Comparison of ENCODE assay signal across 18 cellular contexts in the genomic region with DNA sequence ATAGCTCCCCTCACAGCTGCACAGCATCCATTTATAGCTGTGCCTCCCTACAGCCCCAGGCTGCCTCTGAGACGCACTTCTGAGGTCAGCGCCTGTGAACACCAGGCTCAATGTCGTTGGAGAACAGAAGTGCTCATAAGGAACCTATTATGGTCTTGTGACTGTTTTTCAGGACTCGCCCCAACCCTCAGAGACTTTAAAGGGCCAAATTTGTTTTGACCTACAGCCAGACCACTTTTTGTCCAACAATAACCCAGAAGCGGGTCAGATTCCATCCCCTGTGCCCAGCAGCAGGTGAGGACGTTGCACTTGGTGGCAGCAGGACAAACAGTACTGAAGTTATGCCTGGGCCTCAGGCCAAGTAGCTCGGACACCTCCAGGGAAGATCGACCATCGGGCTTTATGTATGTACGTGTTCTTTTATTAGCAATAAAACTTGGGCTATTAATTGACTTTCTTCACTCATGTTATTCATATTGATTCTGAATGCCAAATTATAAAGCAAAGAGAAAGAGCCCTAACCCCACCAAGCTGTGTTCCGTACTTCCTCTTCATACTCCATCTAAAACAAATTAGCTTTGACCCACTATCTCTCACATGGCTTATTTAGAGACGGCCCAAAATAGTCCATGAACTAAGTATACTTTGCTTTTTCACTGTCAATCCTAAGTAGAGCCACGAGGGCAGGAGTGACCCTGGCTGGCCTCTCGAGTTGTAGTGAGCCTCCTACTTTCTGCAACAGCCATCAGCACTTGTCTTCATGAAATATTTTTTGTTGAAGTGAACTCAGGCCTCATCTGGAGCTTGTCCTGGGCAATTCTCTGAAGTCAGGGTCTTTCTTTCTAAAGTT.
DNase-seq lines count a peak whose midpoint lies in the region; ATAC-seq and TF ChIP-seq lines count a peak whose summit lies in the region.
"Had no signal": no experiment of that assay in that cellular context is flagged by ENCODE, and none has a peak within 500 bp of the region (broad histone marks: within the 10 kb centered on the region; RNA-seq: fewer than 3 reads in every experiment).

No MANE protein-coding gene starts in this region.

- peaks cover 3 to 8% of the 10 kb centered on the region in 2 donors for H3K9me3 Mint-ChIP-seq in effector memory CD8-positive, alpha-beta T cell
- H3K9me3 Mint-ChIP-seq in T-helper 2 cell treated with Interferon-gamma antibody and Interleukin-4, amounts not matched to agents 5 μg/mL and 100 μg/mL, for 36 hours: peaks cover 6% of the 10 kb centered on the region
- no peaks in the 10 kb centered on the region for H3K9me3 Mint-ChIP-seq in activated CD4-positive, alpha-beta memory T cell treated with anti-CD3 and anti-CD28 coated beads, Interleukin-2, amount 10 ng/mL, durations not matched to agents 7 days and 5 days

- peak overlapping the region; percentile 89 for H3K27ac ChIP-seq in left ventricle myocardium inferior (replicated peaks)

- H3K4me3 ChIP-seq in left ventricle myocardium inferior: peak overlapping the region; percentile 31

- in situ Hi-C loops in SK-MEL-5 (cut with HindIII; ENCODE audit: low pct_unique_long_range_greater_than_20kb, low sequenced_read_pairs): no loop called here

- H3K36me3 ChIP-seq in left ventricle myocardium inferior: no peaks in the 10 kb centered on the region

- H3K27me3 Mint-ChIP-seq in effector memory CD8-positive, alpha-beta T cell: peaks cover 47 to 52% of the 10 kb centered on the region in 2 donors
- no peaks in the 10 kb centered on the region for H3K27me3 Mint-ChIP-seq in T-helper 2 cell treated with Interferon-gamma antibody and Interleukin-4, amounts not matched to agents 5 μg/mL and 100 μg/mL, for 36 hours (ENCODE audit: low read depth)
- peaks cover 2% of the 10 kb centered on the region for H3K27me3 Mint-ChIP-seq in activated CD4-positive, alpha-beta memory T cell treated with anti-CD3 and anti-CD28 coated beads, Interleukin-2, amount 10 ng/mL, durations not matched to agents 7 days and 5 days

- no peaks in the 10 kb centered on the region for H3K4me1 Mint-ChIP-seq in effector memory CD8-positive, alpha-beta T cell (ENCODE audit: low read depth in 2 of 2)
- H3K4me1 Mint-ChIP-seq in T-helper 2 cell treated with Interferon-gamma antibody and Interleukin-4, amounts not matched to agents 5 μg/mL and 100 μg/mL, for 36 hours (ENCODE audit: low read depth): no peaks in the 10 kb centered on the region
- no peaks in the 10 kb centered on the region for H3K4me1 Mint-ChIP-seq in activated CD4-positive, alpha-beta memory T cell treated with anti-CD3 and anti-CD28 coated beads, Interleukin-2, amount 10 ng/mL, durations not matched to agents 7 days and 5 days
- H3K4me1 Mint-ChIP-seq: CD4-positive, alpha-beta memory T cell; IgD-negative memory B cell had no signal

- POLR2A ChIA-PET in activated CD4-positive, alpha-beta memory T cell treated with anti-CD3 and anti-CD28 coated beads, Interleukin-2, amount 10 ng/mL, durations not matched to agents 7 days and 5 days (lab: Charles Lee): no interaction called here

- H3K27ac Mint-ChIP-seq in effector memory CD8-positive, alpha-beta T cell: no peak overlapping the region
- no peak overlapping the region for H3K27ac Mint-ChIP-seq in T-helper 2 cell treated with Interferon-gamma antibody and Interleukin-4, amounts not matched to agents 5 μg/mL and 100 μg/mL, for 36 hours
- H3K27ac Mint-ChIP-seq in activated CD4-positive, alpha-beta memory T cell treated with anti-CD3 and anti-CD28 coated beads, Interleukin-2, amount 10 ng/mL, durations not matched to agents 7 days and 5 days: no peak overlapping the region
- H3K27ac Mint-ChIP-seq: CD4-positive, alpha-beta memory T cell; IgD-negative memory B cell had no signal

- CTCF ChIA-PET in activated CD4-positive, alpha-beta memory T cell treated with anti-CD3 and anti-CD28 coated beads, Interleukin-2, amount 10 ng/mL, durations not matched to agents 7 days and 5 days (lab: Charles Lee): no interaction called here

- intact Hi-C loops in left ventricle myocardium inferior (cut with micrococcal nuclease): no loop called here
- intact Hi-C loops in sciatic nerve (cut with DNase I): loop anchor here (1.0 kb wide), 1 partner anchor 33 kb away; no protein-coding TSS in a partner anchor

- peaks cover 4% of the 10 kb centered on the region for H3K9me3 ChIP-seq in left ventricle myocardium inferior (replicated peaks)

- no peak overlapping the region for H3K4me3 Mint-ChIP-seq in effector memory CD8-positive, alpha-beta T cell
- no peak overlapping the region for H3K4me3 Mint-ChIP-seq in T-helper 2 cell treated with Interferon-gamma antibody and Interleukin-4, amounts not matched to agents 5 μg/mL and 100 μg/mL, for 36 hours
- H3K4me3 Mint-ChIP-seq in activated CD4-positive, alpha-beta memory T cell treated with anti-CD3 and anti-CD28 coated beads, Interleukin-2, amount 10 ng/mL, durations not matched to agents 7 days and 5 days: no peak overlapping the region
- H3K4me3 Mint-ChIP-seq: CD4-positive, alpha-beta memory T cell; IgD-negative memory B cell had no signal

- DNase-seq in AG20443 (ENCODE audit: low spot score) (peak; percentile 26), SK-MEL-5 (ENCODE audit: low read depth, low spot score) (peak; percentile 72), left ventricle myocardium inferior (peak; percentile 58), sciatic nerve (ENCODE audit: low spot score) (no peak), SIG-M5 treated with dmso at 0.1 percent for 504 hours (lab: John Stamatoyannopoulos, UW; ENCODE audit: unreplicated experiment) (no peak)
- no peak for DNase-seq in effector memory CD8-positive, alpha-beta T cell
- DNase-seq in T-helper 2 cell treated with Interferon-gamma antibody and Interleukin-4, amounts not matched to agents 5 μg/mL and 100 μg/mL, for 36 hours (ENCODE audit: low spot score): no peak
- DNase-seq in activated CD4-positive, alpha-beta memory T cell treated with anti-CD3 and anti-CD28 coated beads, Interleukin-2, amount 10 ng/mL, durations not matched to agents 7 days and 5 days: no peak
- DNase-seq: Calu3; CD4-positive, alpha-beta memory T cell; GF-D8; HCEC 1CT; Karpas-422; NCI-H1436; NCI-H2029; NCI-H446; SIG-M5 had no signal

- H3K27me3 ChIP-seq in left ventricle myocardium inferior (ENCODE audit: low read depth): no peaks in the 10 kb centered on the region

- no peaks in the 10 kb centered on the region for H3K36me3 Mint-ChIP-seq in effector memory CD8-positive, alpha-beta T cell (ENCODE audit: insufficient read depth)
- no peaks in the 10 kb centered on the region for H3K36me3 Mint-ChIP-seq in T-helper 2 cell treated with Interferon-gamma antibody and Interleukin-4, amounts not matched to agents 5 μg/mL and 100 μg/mL, for 36 hours (ENCODE audit: low read depth)
- H3K36me3 Mint-ChIP-seq in activated CD4-positive, alpha-beta memory T cell treated with anti-CD3 and anti-CD28 coated beads, Interleukin-2, amount 10 ng/mL, durations not matched to agents 7 days and 5 days (ENCODE audit: low read depth): no peaks in the 10 kb centered on the region
- H3K36me3 Mint-ChIP-seq: CD4-positive, alpha-beta memory T cell; IgD-negative memory B cell had no signal

- ATAC-seq in sciatic nerve: peak; percentile 78
- no peak for ATAC-seq in effector memory CD8-positive, alpha-beta T cell (replicated peaks)

- peaks cover 19% of the 10 kb centered on the region for H3K4me1 ChIP-seq in left ventricle myocardium inferior

- TF ChIP-seq CTCF in left ventricle myocardium inferior (IDR thresholded peaks at IDR 0.05; ENCODE audit: borderline replicate concordance): no peak

Comparison
In these comparisons a context has a peak if more than half of its experiments do, and no peak if none do; other contexts are left out.
1. DNase-seq: peak in AG20443 (single experiment), SK-MEL-5 (single experiment) and left ventricle myocardium inferior (single experiment); none in sciatic nerve (single experiment), effector memory CD8-positive, alpha-beta T cell (0 of 3), T-helper 2 cell treated with Interferon-gamma antibody and Interleukin-4, amounts not matched to agents 5 μg/mL and 100 μg/mL, for 36 hours (single experiment), SIG-M5 treated with dmso at 0.1 percent for 504 hours (single experiment) and activated CD4-positive, alpha-beta memory T cell treated with anti-CD3 and anti-CD28 coated beads, Interleukin-2, amount 10 ng/mL, durations not matched to agents 7 days and 5 days (single experiment).